In genomic region chr16:17116595-17117322, GRCh38 we compare ENCODE assay signal across 25 cellular contexts.
"Had no signal": no experiment of that assay in that cellular context is flagged by ENCODE, and none has a peak within 500 bp of the region (broad histone marks: within the 10 kb centered on the region; RNA-seq: fewer than 3 reads in every experiment).

No MANE protein-coding gene starts in this region.

- H3K27ac Mint-ChIP-seq: activated naive CD8-positive, alpha-beta T cell treated with anti-CD3 and anti-CD28 coated beads, Interleukin-2, amount 10 ng/mL, durations not matched to agents 7 days and 5 days; activated T-helper 1 cell treated with anti-CD3 and anti-CD28 coated beads, Interleukin-12 subunit alpha, Interleukin-12 subunit beta, Interleukin-2, Interleukin-4 antibody, amounts not matched to agents 30 ng/mL and 10 ng/mL and 1 ng/mL, durations not matched to agents 14 hours and 24 hours and 36 hours had no signal

- H3K9me3 Mint-ChIP-seq: activated naive CD8-positive, alpha-beta T cell treated with anti-CD3 and anti-CD28 coated beads, Interleukin-2, amount 10 ng/mL, durations not matched to agents 7 days and 5 days; activated T-helper 1 cell treated with anti-CD3 and anti-CD28 coated beads, Interleukin-12 subunit alpha, Interleukin-12 subunit beta, Interleukin-2, Interleukin-4 antibody, amounts not matched to agents 30 ng/mL and 10 ng/mL and 1 ng/mL, durations not matched to agents 14 hours and 24 hours and 36 hours had no signal

- H3K4me2 ChIP-seq: SK-N-SH had no signal

- DNase-seq: activated CD4-positive, alpha-beta T cell treated with anti-CD3 and anti-CD28 coated beads for 4 hours; activated CD4-positive, alpha-beta T cell treated with anti-CD3 and anti-CD28 coated beads, Interleukin-2, amount 50 U/mL, for 4 hours; activated CD4-positive, CD25-positive, alpha-beta regulatory T cell; activated effector memory CD4-positive, alpha-beta T cell treated with Interleukin-2 at 50 U/mL for 16 hours; activated naive CD4-positive, alpha-beta T cell treated with Interleukin-2 at 50 U/mL for 16 hours; activated naive CD8-positive, alpha-beta T cell treated with anti-CD3 and anti-CD28 coated beads, Interleukin-2, amount 10 ng/mL, durations not matched to agents 7 days and 5 days; adrenal gland; aorta; caudate nucleus; Kasumi-1; NCI-H1105 treated with DMSO at 0.1 percent for 48 hours; NCI-H1436 treated with DMSO at 0.1 percent for 48 hours; NCI-H187; NCI-H2081; NCI-H510A treated with DMSO at 0.1 percent for 48 hours; NCI-H69; Peyer's patch; Right ventricle myocardium superior; SJCRH30; SK-N-SH; T-helper 1 cell had no signal

- H3K4me3 ChIP-seq: adrenal gland, breast epithelium, Peyer's patch, SJCRH30 had no signal

- H3K27me3 Mint-ChIP-seq: activated naive CD8-positive, alpha-beta T cell treated with anti-CD3 and anti-CD28 coated beads, Interleukin-2, amount 10 ng/mL, durations not matched to agents 7 days and 5 days had no signal

- H3K4me1 ChIP-seq: adrenal gland, breast epithelium, Peyer's patch, SJCRH30 had no signal

- H3K9me3 ChIP-seq: adrenal gland, breast epithelium, Peyer's patch, SJCRH30, SK-N-SH had no signal

- H3K9ac ChIP-seq: SK-N-SH had no signal

- H3K27me3 ChIP-seq: adrenal gland, breast epithelium, Peyer's patch, SJCRH30 had no signal

- H3K4me3 Mint-ChIP-seq: activated naive CD8-positive, alpha-beta T cell treated with anti-CD3 and anti-CD28 coated beads, Interleukin-2, amount 10 ng/mL, durations not matched to agents 7 days and 5 days; activated T-helper 1 cell treated with anti-CD3 and anti-CD28 coated beads, Interleukin-12 subunit alpha, Interleukin-12 subunit beta, Interleukin-2, Interleukin-4 antibody, amounts not matched to agents 30 ng/mL and 10 ng/mL and 1 ng/mL, durations not matched to agents 14 hours and 24 hours and 36 hours had no signal

- H3K27ac ChIP-seq: adrenal gland, breast epithelium, Peyer's patch, RWPE1, SJCRH30, VCaP had no signal

- H3K36me3 ChIP-seq: adrenal gland, breast epithelium, SJCRH30 had no signal
